ENCODE assay signal across 9 cellular contexts in the genomic region with DNA sequence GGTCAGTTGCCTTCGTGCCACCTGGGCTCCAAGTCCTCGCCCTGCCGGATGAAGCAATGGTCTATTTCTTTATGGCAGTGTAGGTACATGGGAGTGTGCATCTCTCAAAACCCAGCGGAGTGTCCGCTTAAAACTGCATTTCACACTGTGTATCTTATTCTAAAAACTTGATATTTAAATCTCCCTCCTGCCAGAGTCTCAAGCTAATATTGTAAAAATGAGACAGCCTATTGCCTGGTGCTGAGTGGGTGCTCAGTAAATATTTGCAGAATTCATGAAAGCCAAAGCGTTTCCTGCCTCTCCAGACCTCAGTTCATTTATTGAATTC. TPM values are rescaled to one million over a fixed set of nuclear protein-coding genes. Genes with fewer than 3 reads are reported as not detected.
A peak's percentile ranks its signal among the peaks of the same experiment; 100 is the strongest.
DNase-seq lines count a peak whose midpoint lies in the region; ATAC-seq and TF ChIP-seq lines count a peak whose summit lies in the region.
"Had no signal": no experiment of that assay in that cellular context is flagged by ENCODE, and none has a peak within 500 bp of the region (broad histone marks: within the 10 kb centered on the region; RNA-seq: fewer than 3 reads in every experiment).

No MANE protein-coding gene starts in this region.

- no peak for DNase-seq in activated naive CD4-positive, alpha-beta T cell treated with anti-CD3 and anti-CD28 coated beads for 36 hours
- DNase-seq in activated naive CD4-positive, alpha-beta T cell treated with Interleukin-2 at 50 U/mL for 16 hours: no peak
- DNase-seq in stimulated activated naive CD8-positive, alpha-beta T cell treated with anti-CD3 and anti-CD28 coated beads, Interleukin-15, amount 100 ng/mL, for 72 hours: no peak
- no peak for DNase-seq in activated CD4-positive, alpha-beta T cell treated with anti-CD3 and anti-CD28 coated beads for 48 hours
- DNase-seq in NCI-H345 (lab: John Stamatoyannopoulos, UW): no peak

- H3K27me3 Mint-ChIP-seq in activated naive CD4-positive, alpha-beta T cell treated with anti-CD3 and anti-CD28 coated beads for 36 hours (ENCODE audit: low read depth): no peaks in the 10 kb centered on the region
- no peaks in the 10 kb centered on the region for H3K27me3 Mint-ChIP-seq in stimulated activated naive CD8-positive, alpha-beta T cell treated with anti-CD3 and anti-CD28 coated beads, Interleukin-15, amount 100 ng/mL, for 72 hours

- no peaks in the 10 kb centered on the region for H3K9me3 Mint-ChIP-seq in activated naive CD4-positive, alpha-beta T cell treated with anti-CD3 and anti-CD28 coated beads for 36 hours
- no peaks in the 10 kb centered on the region for H3K9me3 Mint-ChIP-seq in stimulated activated naive CD8-positive, alpha-beta T cell treated with anti-CD3 and anti-CD28 coated beads, Interleukin-15, amount 100 ng/mL, for 72 hours

- H3K4me3 ChIP-seq in WI38 (ENCODE audit: low read depth, low read length) (peak overlapping the region; percentile 50), iPS-11a (ENCODE audit: low read depth, low read length) (peak overlapping the region; percentile 29)

- H3K27ac Mint-ChIP-seq in activated naive CD4-positive, alpha-beta T cell treated with anti-CD3 and anti-CD28 coated beads for 36 hours: peak overlapping the region; percentile 84
- peak overlapping the region; percentile 57 to 89 for H3K27ac Mint-ChIP-seq in stimulated activated naive CD8-positive, alpha-beta T cell treated with anti-CD3 and anti-CD28 coated beads, Interleukin-15, amount 100 ng/mL, for 72 hours

- intact Hi-C loops in activated naive CD4-positive, alpha-beta T cell treated with anti-CD3 and anti-CD28 coated beads for 36 hours (cut with micrococcal nuclease): loop anchor here (2.0 to 10.0 kb wide), 2 partner anchors 25 to 1083 kb away; a partner anchor contains a TSS

- peaks cover 5% of the 10 kb centered on the region for H3K36me3 Mint-ChIP-seq in activated naive CD4-positive, alpha-beta T cell treated with anti-CD3 and anti-CD28 coated beads for 36 hours (ENCODE audit: low read depth)

- ATAC-seq in stimulated activated naive CD8-positive, alpha-beta T cell treated with anti-CD3 and anti-CD28 coated beads, Interleukin-15, amount 100 ng/mL, for 72 hours: peak; percentile 24
- ATAC-seq in HG03439 (IDR thresholded peaks at IDR 0.05; ENCODE audit: unreplicated experiment): no peak

- peaks cover 35% of the 10 kb centered on the region for H3K4me1 Mint-ChIP-seq in activated naive CD4-positive, alpha-beta T cell treated with anti-CD3 and anti-CD28 coated beads for 36 hours (ENCODE audit: low read depth)
- peaks cover 67% of the 10 kb centered on the region for H3K4me1 Mint-ChIP-seq in stimulated activated naive CD8-positive, alpha-beta T cell treated with anti-CD3 and anti-CD28 coated beads, Interleukin-15, amount 100 ng/mL, for 72 hours

- TF ChIP-seq CTCF in WI38 (IDR thresholded peaks at IDR 0.05; ENCODE audit: low read depth, low read length): no peak

- CTCF ChIA-PET in activated naive CD4-positive, alpha-beta T cell treated with anti-CD3 and anti-CD28 coated beads for 36 hours (lab: Charles Lee): interaction anchor here (0.9 to 1.6 kb wide), 3 partner anchors 10 to 34 kb away, joined by 3 to 6 read pairs (median 3); no protein-coding TSS in a partner anchor

- H3K4me3 Mint-ChIP-seq in activated naive CD4-positive, alpha-beta T cell treated with anti-CD3 and anti-CD28 coated beads for 36 hours: peak overlapping the region; percentile 84
- peak overlapping the region; percentile 88 to 89 for H3K4me3 Mint-ChIP-seq in stimulated activated naive CD8-positive, alpha-beta T cell treated with anti-CD3 and anti-CD28 coated beads, Interleukin-15, amount 100 ng/mL, for 72 hours

RNA-seq across cellular contexts. Expression of a gene that starts 0.3 kb away (rescaled TPM):
- 10 to 100 TPM; 57.1 to 60.3 TPM for total RNA-seq in activated naive CD4-positive, alpha-beta T cell treated with anti-CD3 and anti-CD28 coated beads for 36 hours

RNA-seq across cellular contexts. Expression of a gene that starts 14.5 kb away (rescaled TPM):
- not detected for total RNA-seq in activated naive CD4-positive, alpha-beta T cell treated with anti-CD3 and anti-CD28 coated beads for 36 hours
- total RNA-seq: dermis microvascular lymphatic vessel endothelial cell had no signal

RNA-seq across cellular contexts. Expression of a gene that starts 53.4 kb away (rescaled TPM):
- total RNA-seq in activated naive CD4-positive, alpha-beta T cell treated with anti-CD3 and anti-CD28 coated beads for 36 hours: 1 to 10 TPM; 1.9 to 2.1 TPM
